ENCODE assay signal across 11 cellular contexts in genomic region chr1:2301607-2302291, GRCh38.
DNase-seq lines count a peak whose midpoint lies in the region; ATAC-seq and TF ChIP-seq lines count a peak whose summit lies in the region.
"Had no signal": no experiment of that assay in that cellular context is flagged by ENCODE, and none has a peak within 500 bp of the region (broad histone marks: within the 10 kb centered on the region; RNA-seq: fewer than 3 reads in every experiment).

No MANE protein-coding gene starts in this region.

- H3K18ac ChIP-seq in trophoblast cell (ENCODE audit: low read length): peak overlapping the region; percentile 54

- H3K79me1 ChIP-seq in trophoblast cell (ENCODE audit: low read length): no peaks in the 10 kb centered on the region

- no peak overlapping the region for H3K14ac ChIP-seq in trophoblast cell (ENCODE audit: low read length)

- H3K27me3 Mint-ChIP-seq in CD14-positive monocyte (ENCODE audit: low read depth in 3 of 3) (peaks cover 20 to 36% (median 26%) of the 10 kb centered on the region in 3 donors), IgD-negative memory B cell (no peaks in the 10 kb centered on the region), chondrocyte (ENCODE audit: low read depth) (no peaks in the 10 kb centered on the region)

- peak overlapping the region; percentile 34 for H3K4ac ChIP-seq in trophoblast cell (ENCODE audit: low read depth, low read length)

- WGBS in trophoblast cell (ENCODE audit: extremely low coverage, insufficient coverage, insufficient read length): no CpG with 5 or more reads among the region's 17 CpGs

- intact Hi-C loops in CD14-positive monocyte (cut with micrococcal nuclease): loop anchor here in 1 of 2 donors (2.0 kb wide), 2 partner anchors 45 to 67 kb away; no protein-coding TSS in a partner anchor

- peak overlapping the region; percentile 59 to 94 (median 89) for H3K27ac Mint-ChIP-seq in CD14-positive monocyte
- H3K27ac Mint-ChIP-seq in IgD-negative memory B cell: peak overlapping the region; percentile 99 to 100 (median 100)
- H3K27ac Mint-ChIP-seq in chondrocyte (ENCODE audit: unreplicated experiment): peak overlapping the region; percentile 65
- H3K27ac Mint-ChIP-seq: neural progenitor cell had no signal

- H3K4me1 ChIP-seq in trophoblast cell (ENCODE audit: control insufficient read depth in 1 of 2, insufficient read depth in 2 of 2, low read length in 2 of 2): peaks cover 3 to 9% of the 10 kb centered on the region in 2 experiments

- peaks cover 36% of the 10 kb centered on the region for H3K4me1 Mint-ChIP-seq in CD14-positive monocyte
- H3K4me1 Mint-ChIP-seq in IgD-negative memory B cell: peaks cover 17 to 21% (median 21%) of the 10 kb centered on the region in 3 donors
- peaks cover 27% of the 10 kb centered on the region for H3K4me1 Mint-ChIP-seq in chondrocyte (ENCODE audit: low read depth)

- no peak overlapping the region for H3K9ac ChIP-seq in trophoblast cell (ENCODE audit: low read length)
- H3K9ac ChIP-seq: KMS-11, neural progenitor cell had no signal

- no peak overlapping the region for H3K4me3 ChIP-seq in trophoblast cell (ENCODE audit: low read depth, low read length)
- H3K4me3 ChIP-seq: neural progenitor cell had no signal

- H3K27ac ChIP-seq in trophoblast cell (ENCODE audit: low read depth, low read length): no peak overlapping the region
- H3K27ac ChIP-seq: KMS-11, neural progenitor cell had no signal

- H4K12ac ChIP-seq in trophoblast cell (ENCODE audit: low read depth, low read length): no peak overlapping the region

- no peak overlapping the region for H2AFZ ChIP-seq in trophoblast cell (ENCODE audit: insufficient read depth, low read length, poor library complexity)
- H2AFZ ChIP-seq: neural progenitor cell had no signal

- DNase-seq in CD14-positive monocyte (ENCODE audit: low spot score): no peak
- DNase-seq in chondrocyte (ENCODE audit: low spot score): no peak
- no peak for DNase-seq in trophoblast cell
- no peak for DNase-seq in middle frontal gyrus (ENCODE audit: extremely low spot score, low spot score)
- no peak for DNase-seq in RKO (ENCODE audit: low spot score)
- no peak for DNase-seq in NCI-H524 (lab: John Stamatoyannopoulos, UW)
- DNase-seq: NCI-H510A treated with DMSO at 0.1 percent for 48 hours had no signal

- H3K36me3 ChIP-seq in trophoblast cell (ENCODE audit: control insufficient read depth in 1 of 2, insufficient read depth in 2 of 2, low read length in 2 of 2): peaks cover 56 to 64% of the 10 kb centered on the region in 2 experiments
- H3K36me3 ChIP-seq: neural progenitor cell had no signal

- no peak overlapping the region for H4K8ac ChIP-seq in trophoblast cell (ENCODE audit: low read depth, low read length)

- ATAC-seq in HG02981 (IDR thresholded peaks at IDR 0.05; ENCODE audit: unreplicated experiment): no peak

- H3K9me3 Mint-ChIP-seq in CD14-positive monocyte (peaks cover 0 to 9% (median 0%) of the 10 kb centered on the region in 7 donors), IgD-negative memory B cell (no peaks in the 10 kb centered on the region), chondrocyte (ENCODE audit: low read depth) (no peaks in the 10 kb centered on the region)
- H3K9me3 Mint-ChIP-seq: neural progenitor cell had no signal

- no peak overlapping the region for H2BK120ac ChIP-seq in trophoblast cell (ENCODE audit: insufficient read depth, low read length, poor library complexity)

- H3K79me2 ChIP-seq in trophoblast cell (ENCODE audit: control insufficient read depth, insufficient read depth, low read length, poor library complexity): peaks cover 25% of the 10 kb centered on the region

- no peak overlapping the region for H4K91ac ChIP-seq in trophoblast cell (ENCODE audit: low read depth, low read length)

- H3K27me3 ChIP-seq in trophoblast cell (ENCODE audit: insufficient read depth, low read length): no peaks in the 10 kb centered on the region
- H3K27me3 ChIP-seq: neural progenitor cell had no signal

- no peak overlapping the region for H2BK12ac ChIP-seq in trophoblast cell (ENCODE audit: low read length)

- TF ChIP-seq CTCF in CD14-positive monocyte (IDR thresholded peaks at IDR 0.05): no peak
- TF ChIP-seq CTCF in chondrocyte (IDR thresholded peaks at IDR 0.05): no peak

- H3K36me3 Mint-ChIP-seq in CD14-positive monocyte (peaks cover 55 to 61% of the 10 kb centered on the region in 2 donors), IgD-negative memory B cell (no peaks in the 10 kb centered on the region), chondrocyte (ENCODE audit: low read depth) (peaks cover 9% of the 10 kb centered on the region)

- H2BK5ac ChIP-seq in trophoblast cell (ENCODE audit: low read depth, low read length, poor library complexity): no peak overlapping the region

- peaks cover 3% of the 10 kb centered on the region for H3K9me3 ChIP-seq in trophoblast cell (ENCODE audit: insufficient read depth, low read depth, low read length)

- no peak overlapping the region for H3K4me2 ChIP-seq in trophoblast cell (ENCODE audit: low read length)
- H3K4me2 ChIP-seq: KMS-11, neural progenitor cell had no signal

- no peak overlapping the region for H2AK5ac ChIP-seq in trophoblast cell (ENCODE audit: low read length)

- no peak overlapping the region for H3K23ac ChIP-seq in trophoblast cell (ENCODE audit: low read length)

- H3K4me3 Mint-ChIP-seq in CD14-positive monocyte (peak overlapping the region; percentile 74 to 85), IgD-negative memory B cell (peak overlapping the region; percentile 86 to 97 (median 96)), chondrocyte (ENCODE audit: unreplicated experiment) (no peak overlapping the region)
- H3K4me3 Mint-ChIP-seq: neural progenitor cell had no signal
